8 cellular contexts compared by ENCODE assay signal in genomic region chr3:20056727-20057611, GRCh38. TPM values are rescaled to one million over a fixed set of nuclear protein-coding genes. Genes with fewer than 3 reads are reported as not detected.
DNase-seq lines count a peak whose midpoint lies in the region; ATAC-seq lines count a peak whose summit lies in the region.

No MANE protein-coding gene starts in this region.

- peak; percentile 54 for ATAC-seq in GM18868 (IDR thresholded peaks at IDR 0.05; ENCODE audit: unreplicated experiment)
- peak; percentile 51 for ATAC-seq in HG02973 (IDR thresholded peaks at IDR 0.05; ENCODE audit: unreplicated experiment)
- peak; percentile 31 for ATAC-seq in aorta (ENCODE audit: low FRiP score)
- no peak for ATAC-seq in GM21367 (IDR thresholded peaks at IDR 0.05; ENCODE audit: unreplicated experiment)
- no peak for ATAC-seq in HG03108 (IDR thresholded peaks at IDR 0.05; ENCODE audit: unreplicated experiment)

- H3K27me3 ChIP-seq in adipocyte (replicated peaks; ENCODE audit: control insufficient read depth, insufficient read depth, low read length) (no peaks in the 10 kb centered on the region), layer of hippocampus (ENCODE audit: control insufficient read depth, insufficient read depth, low read length) (no peaks in the 10 kb centered on the region), aorta (ENCODE audit: control insufficient read depth in 1 of 2, insufficient read depth in 2 of 2, low read length in 1 of 2) (no peaks in the 10 kb centered on the region)

- no peaks in the 10 kb centered on the region for H3K36me3 ChIP-seq in adipocyte (ENCODE audit: control insufficient read depth, insufficient read depth, low read length, severe bottlenecking)
- no peaks in the 10 kb centered on the region for H3K36me3 ChIP-seq in aorta (ENCODE audit: control insufficient read depth in 1 of 2, insufficient read depth in 2 of 2, low read length in 1 of 2)

- 6 to 10% methylated on average over 5 of the region's 5 CpGs for WGBS in aorta, 2 donors

- DNase-seq in adipocyte (ENCODE audit: low read depth): peak; percentile 60
- no peak for DNase-seq in aorta
- DNase-seq in NCI-H2171 treated with DMSO at 0.1 percent for 48 hours (lab: John Stamatoyannopoulos, UW): no peak

- H3K4me3 ChIP-seq in adipocyte (ENCODE audit: low read length) (no peak overlapping the region), aorta (ENCODE audit: low read length in 2 of 2) (no peak overlapping the region)

- H3K4me1 ChIP-seq in adipocyte (ENCODE audit: control insufficient read depth, insufficient read depth, low read length) (peaks cover 43% of the 10 kb centered on the region), aorta (ENCODE audit: control insufficient read depth in 1 of 2, insufficient read depth in 2 of 2, low read length in 2 of 2) (peaks cover 4% of the 10 kb centered on the region in 2 donors)

- no peak overlapping the region for H3K9ac ChIP-seq in adipocyte (ENCODE audit: low read length)

- H3K9me3 ChIP-seq in adipocyte (ENCODE audit: control insufficient read depth, low read length) (no peaks in the 10 kb centered on the region), aorta (ENCODE audit: control insufficient read depth, low read length) (no peaks in the 10 kb centered on the region)

- H3K27ac ChIP-seq in layer of hippocampus (ENCODE audit: low read depth, low read length) (peak overlapping the region; percentile 31), aorta (ENCODE audit: low read depth in 1 of 2, low read length in 2 of 2) (peak overlapping the region; percentile 41 to 72)

- intact Hi-C loops in aorta (cut with DNase I): no loop called here

RNA-seq across cellular contexts. Expression of gene KAT2B, which starts 16.7 kb away (rescaled TPM):
- total RNA-seq in aorta: 10 to 100 TPM; 44.1 to 54.2 TPM
- polyA plus RNA-seq in aorta: 10 to 100 TPM; 20.6 to 27.4 TPM

RNA-seq across cellular contexts. Expression of gene PP2D1, which starts 44.9 kb away (rescaled TPM):
- total RNA-seq in aorta: not detected
- polyA plus RNA-seq in aorta: not detected

Comparison
In these comparisons a context has a peak if more than half of its experiments do, and no peak if none do; other contexts are left out.
1. ATAC-seq: peak in GM18868 (single experiment), HG02973 (single experiment) and aorta (single experiment); none in GM21367 (single experiment) and HG03108 (single experiment).